In the genomic region with DNA sequence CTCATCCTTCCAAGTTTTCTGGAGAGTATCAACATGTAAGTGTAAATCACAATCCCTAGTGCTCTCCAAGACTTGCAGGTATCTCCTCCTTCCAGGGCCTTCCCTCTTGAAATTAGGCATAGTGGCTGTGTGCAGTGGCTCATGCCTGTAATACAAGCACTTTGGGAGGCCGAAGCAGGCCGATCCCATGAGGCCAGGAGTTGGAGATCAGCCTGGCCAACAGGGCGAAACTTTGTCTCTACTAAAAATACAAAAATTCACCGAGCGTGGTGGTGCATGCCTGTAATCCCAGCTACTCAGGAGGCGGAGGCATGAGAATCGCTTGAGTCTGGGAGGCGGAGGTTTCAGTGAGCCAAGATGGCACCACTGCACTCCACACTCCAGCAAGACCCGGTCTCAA, we compare ENCODE assay signal across 28 cellular contexts. TPM values are rescaled to one million over a fixed set of nuclear protein-coding genes. Genes with fewer than 3 reads are reported as not detected.
DNase-seq lines count a peak whose midpoint lies in the region; ATAC-seq and TF ChIP-seq lines count a peak whose summit lies in the region.
"Had no signal": no experiment of that assay in that cellular context is flagged by ENCODE, and none has a peak within 500 bp of the region (broad histone marks: within the 10 kb centered on the region; RNA-seq: fewer than 3 reads in every experiment).

No MANE protein-coding gene starts in this region.

- H3K9ac ChIP-seq in endodermal cell (ENCODE audit: extremely low read depth, low read length, poor library complexity, severe bottlenecking) = no peak overlapping the region
- H3K9ac ChIP-seq: BLaER1 had no signal

- H3K4me1 Mint-ChIP-seq in endodermal cell = no peaks in the 10 kb centered on the region
- no peaks in the 10 kb centered on the region for H3K4me1 Mint-ChIP-seq in stimulated activated naive CD8-positive, alpha-beta T cell treated with anti-CD3 and anti-CD28 coated beads, Interleukin-15, amount 100 ng/mL, for 72 hours
- H3K4me1 Mint-ChIP-seq: CD4-positive, alpha-beta memory T cell; CD4-positive, CD25-positive, alpha-beta regulatory T cell; CD8-positive, alpha-beta memory T cell had no signal

- DNase-seq in endodermal cell (peak; percentile 13), left lobe of liver (ENCODE audit: low spot score) (peak; percentile 11), posterior vena cava (ENCODE audit: low spot score) (peak; percentile 55), NCI-H69 (lab: John Stamatoyannopoulos, UW) (no peak), NCI-H510A (lab: John Stamatoyannopoulos, UW) (no peak)
- no peak for DNase-seq in stimulated activated naive CD8-positive, alpha-beta T cell treated with anti-CD3 and anti-CD28 coated beads, Interleukin-15, amount 100 ng/mL, for 72 hours
- DNase-seq: 8988T; ACHN; BE2C; C1 segment of cervical spinal cord; CD4-positive, alpha-beta memory T cell; CD4-positive, CD25-positive, alpha-beta regulatory T cell; CD8-positive, alpha-beta memory T cell; COR-L47; DMS 273 treated with DMSO at 0.1 percent for 48 hours; DMS153; DMS53; DMS79; DND-41; EL; GDM1 had no signal

- H3K9me3 ChIP-seq in endodermal cell (ENCODE audit: control insufficient read depth, low read length) = peaks cover 53% of the 10 kb centered on the region
- H3K9me3 ChIP-seq: BE2C had no signal

- H3K27ac ChIP-seq in endodermal cell (ENCODE audit: low read depth, low read length) = no peak overlapping the region
- H3K27ac ChIP-seq: BLaER1 had no signal

- no peaks in the 10 kb centered on the region for H3K36me3 ChIP-seq in endodermal cell (ENCODE audit: control insufficient read depth, insufficient read depth, low read length)
- H3K36me3 ChIP-seq: BE2C, BLaER1 had no signal

- H3K27me3 ChIP-seq in endodermal cell (ENCODE audit: control insufficient read depth, insufficient read depth, low read length, poor library complexity, severe bottlenecking) = no peaks in the 10 kb centered on the region
- H3K27me3 ChIP-seq: BE2C, BLaER1 had no signal

- peak overlapping the region; percentile 71 for H3K4me3 ChIP-seq in endodermal cell (ENCODE audit: low read length)
- H3K4me3 ChIP-seq: BLaER1, GM12878 had no signal

- peaks cover 13% of the 10 kb centered on the region for H3K27me3 Mint-ChIP-seq in endodermal cell (ENCODE audit: insufficient read depth)
- no peaks in the 10 kb centered on the region for H3K27me3 Mint-ChIP-seq in stimulated activated naive CD8-positive, alpha-beta T cell treated with anti-CD3 and anti-CD28 coated beads, Interleukin-15, amount 100 ng/mL, for 72 hours

- TF ChIP-seq CTCF in endodermal cell (conservative IDR thresholded peaks at IDR 0.05) = no peak

- ATAC-seq in left lobe of liver (no peak), HG02970 (IDR thresholded peaks at IDR 0.05; ENCODE audit: low FRiP score, unreplicated experiment) (no peak)
- ATAC-seq in stimulated activated naive CD8-positive, alpha-beta T cell treated with anti-CD3 and anti-CD28 coated beads, Interleukin-15, amount 100 ng/mL, for 72 hours = no peak
- ATAC-seq: GM12878 had no signal

- H3K4me3 Mint-ChIP-seq in endodermal cell = no peak overlapping the region
- H3K4me3 Mint-ChIP-seq in stimulated activated naive CD8-positive, alpha-beta T cell treated with anti-CD3 and anti-CD28 coated beads, Interleukin-15, amount 100 ng/mL, for 72 hours = no peak overlapping the region
- H3K4me3 Mint-ChIP-seq: CD14-positive monocyte; CD4-positive, alpha-beta memory T cell; CD4-positive, CD25-positive, alpha-beta regulatory T cell; CD8-positive, alpha-beta memory T cell had no signal

- WGBS in endodermal cell (ENCODE audit: insufficient coverage in 1 of 2, insufficient read length in 1 of 2), 2 experiments = 93 to 96% methylated on average over 4 to 9 of the region's 9 CpGs

- H3K4me1 ChIP-seq in endodermal cell (ENCODE audit: control insufficient read depth, insufficient read depth, low read length) = no peaks in the 10 kb centered on the region
- H3K4me1 ChIP-seq: BE2C, BLaER1 had no signal

- intact Hi-C loops in posterior vena cava (cut with DNase I) = no loop called here

- no peaks in the 10 kb centered on the region for H3K36me3 Mint-ChIP-seq in endodermal cell (ENCODE audit: low read depth)
- H3K36me3 Mint-ChIP-seq: CD4-positive, alpha-beta memory T cell; CD4-positive, CD25-positive, alpha-beta regulatory T cell had no signal

- peaks cover 39% of the 10 kb centered on the region for H3K9me3 Mint-ChIP-seq in endodermal cell
- H3K9me3 Mint-ChIP-seq in stimulated activated naive CD8-positive, alpha-beta T cell treated with anti-CD3 and anti-CD28 coated beads, Interleukin-15, amount 100 ng/mL, for 72 hours = no peaks in the 10 kb centered on the region

- H3K27ac Mint-ChIP-seq in endodermal cell = no peak overlapping the region
- H3K27ac Mint-ChIP-seq in stimulated activated naive CD8-positive, alpha-beta T cell treated with anti-CD3 and anti-CD28 coated beads, Interleukin-15, amount 100 ng/mL, for 72 hours = no peak overlapping the region
- H3K27ac Mint-ChIP-seq: CD4-positive, alpha-beta memory T cell; CD4-positive, CD25-positive, alpha-beta regulatory T cell; CD8-positive, alpha-beta memory T cell had no signal

RNA-seq across cellular contexts. Expression of a gene that starts 9.4 kb away (rescaled TPM):
- total RNA-seq in endodermal cell (under 1 TPM; 0.31 to 0.51 TPM), left lobe of liver (0.05 TPM), posterior vena cava (1 to 10 TPM in 1 of 2 donors, under 1 TPM in 1; 0.24 to 1.1 TPM)
- 0.18 TPM for polyA plus RNA-seq in endodermal cell (2013, experiment 1 of 2)
- polyA plus RNA-seq in endodermal cell (2013, experiment 2 of 2) = 0.21 TPM
- total RNA-seq: A673; CD4-positive, alpha-beta memory T cell; CD4-positive, CD25-positive, alpha-beta regulatory T cell; CD8-positive, alpha-beta memory T cell; G401; GM12878 had no signal
- polyA plus RNA-seq: AG04450; CD4-positive, alpha-beta memory T cell; CD4-positive, CD25-positive, alpha-beta regulatory T cell; CD8-positive, alpha-beta memory T cell had no signal

Comparison
In these comparisons a context has a peak if more than half of its experiments do, and no peak if none do; other contexts are left out.
1. DNase-seq: peak in endodermal cell (single experiment), left lobe of liver (single experiment) and posterior vena cava (single experiment); none in stimulated activated naive CD8-positive, alpha-beta T cell treated with anti-CD3 and anti-CD28 coated beads, Interleukin-15, amount 100 ng/mL, for 72 hours (0 of 2), NCI-H69 (single experiment) and NCI-H510A (single experiment).